Comparison of ENCODE assay signal across 2 cellular contexts in the genomic region with DNA sequence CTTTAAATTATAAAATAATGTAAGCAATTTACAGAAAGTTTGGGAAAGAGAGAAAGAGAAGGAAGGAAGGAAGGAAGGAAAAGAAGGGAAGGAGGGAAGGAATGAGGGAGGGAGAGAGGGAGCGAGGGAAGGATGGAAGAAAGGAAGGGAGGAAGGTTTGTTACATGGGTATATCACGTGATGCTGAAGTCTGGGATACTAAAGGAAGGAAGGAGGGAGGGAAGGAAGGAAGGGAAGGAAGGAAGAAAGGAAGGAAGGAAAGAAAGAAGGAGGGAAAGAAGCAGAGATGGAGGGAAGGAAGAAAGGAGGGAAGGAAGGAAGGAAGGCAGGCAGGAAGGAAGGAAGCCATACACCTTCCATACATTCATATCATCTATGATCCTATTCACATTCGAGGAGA.
TF ChIP-seq lines count a peak whose summit lies in the region.

No MANE protein-coding gene starts in this region.

TF ChIP-seq in HepG2, 621 proteins besides CTCF, POLR2A, EP300 and RAD21:
- TF ChIP-seq ISL2 (CRISPR knock-in tag; IDR thresholded peaks at IDR 0.05) = no peak
- TF ChIP-seq, protein P1, sequence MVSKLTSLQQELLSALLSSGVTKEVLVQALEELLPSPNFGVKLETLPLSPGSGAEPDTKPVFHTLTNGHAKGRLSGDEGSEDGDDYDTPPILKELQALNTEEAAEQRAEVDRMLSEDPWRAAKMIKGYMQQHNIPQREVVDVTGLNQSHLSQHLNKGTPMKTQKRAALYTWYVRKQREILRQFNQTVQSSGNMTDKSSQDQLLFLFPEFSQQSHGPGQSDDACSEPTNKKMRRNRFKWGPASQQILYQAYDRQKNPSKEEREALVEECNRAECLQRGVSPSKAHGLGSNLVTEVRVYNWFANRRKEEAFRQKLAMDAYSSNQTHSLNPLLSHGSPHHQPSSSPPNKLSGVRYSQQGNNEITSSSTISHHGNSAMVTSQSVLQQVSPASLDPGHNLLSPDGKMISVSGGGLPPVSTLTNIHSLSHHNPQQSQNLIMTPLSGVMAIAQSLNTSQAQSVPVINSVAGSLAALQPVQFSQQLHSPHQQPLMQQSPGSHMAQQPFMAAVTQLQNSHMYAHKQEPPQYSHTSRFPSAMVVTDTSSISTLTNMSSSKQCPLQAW (CRISPR knock-in tag; IDR thresholded peaks at IDR 0.05) = no peak
- TF ChIP-seq ZNF446 (CRISPR knock-in tag; IDR thresholded peaks at IDR 0.05) = no peak
- no peak for TF ChIP-seq ZNF224 (CRISPR knock-in tag; IDR thresholded peaks at IDR 0.05)
- TF ChIP-seq RAD51 (IDR thresholded peaks at IDR 0.05; ENCODE audit: borderline replicate concordance) = peak; percentile 95
- no peak for TF ChIP-seq ZC3H4 (CRISPR knock-in tag; IDR thresholded peaks at IDR 0.05; ENCODE audit: borderline replicate concordance)
- no peak for TF ChIP-seq ZNF547 (CRISPR knock-in tag; IDR thresholded peaks at IDR 0.05)

TF ChIP-seq in GM12878, 131 proteins besides CTCF, POLR2A, EP300 and RAD21:
- TF ChIP-seq RAD51 (IDR thresholded peaks at IDR 0.05) (peak; percentile 39; the same call in 1 of the 2 replicates), MXI1 (IDR thresholded peaks at IDR 0.05; ENCODE audit: low read depth, low read length) (no peak), ETV6 (conservative IDR thresholded peaks at IDR 0.05 in 1 of 2, IDR thresholded peaks at IDR 0.05 in 1 of 2; ENCODE audit: borderline replicate concordance in 1 of 2, low read depth in 1 of 2) (peak in 1 of 2 experiments; percentile 44; a peak in 2 of 4 replicates)
